ENCODE assay signal across 2 cellular contexts in the genomic region with DNA sequence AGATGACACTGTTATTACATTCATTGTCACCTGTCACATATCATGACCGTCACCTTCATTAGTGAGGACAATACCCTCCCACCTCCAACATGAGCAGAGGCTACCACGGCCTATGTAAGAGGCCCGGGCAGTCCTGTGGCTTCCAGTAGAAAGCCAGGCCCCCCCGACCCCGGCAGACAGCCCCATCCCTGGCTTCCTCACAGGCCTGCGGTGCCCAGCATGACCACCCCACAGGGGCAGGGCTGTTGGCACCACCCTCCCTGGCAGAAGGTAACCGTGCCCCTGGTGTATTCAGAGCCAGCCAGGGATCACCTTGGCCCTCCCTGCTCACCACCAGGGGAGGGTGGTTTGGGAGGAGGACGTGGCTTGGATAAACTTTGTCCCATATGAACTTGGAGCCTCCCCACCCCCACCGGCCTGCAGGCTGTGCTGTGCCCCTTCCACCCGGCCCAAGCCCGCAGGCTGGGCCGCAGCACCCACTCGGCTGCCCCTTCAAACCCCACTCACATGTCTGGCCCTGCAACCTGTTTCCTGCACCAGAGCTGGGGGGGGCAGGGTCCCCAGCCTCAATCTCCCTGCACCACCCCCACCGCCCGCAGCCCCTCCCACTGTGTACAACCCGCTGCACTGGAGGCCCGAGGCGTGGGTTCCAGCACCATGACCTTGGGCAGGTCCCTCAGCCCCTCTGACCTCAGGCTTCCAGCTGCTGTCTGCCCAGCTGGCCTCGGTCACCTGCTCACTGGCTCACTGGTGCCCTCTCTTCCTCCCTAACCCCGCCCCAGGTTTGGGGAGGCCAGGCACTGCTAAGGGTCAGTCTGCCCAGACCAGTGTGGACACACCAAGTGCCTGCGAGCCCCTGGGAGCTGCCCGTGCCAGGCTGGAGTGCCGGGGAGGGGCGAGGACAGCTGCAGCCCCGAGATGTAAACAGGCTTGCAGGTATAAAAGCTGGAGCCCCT.
TF ChIP-seq lines count a peak whose summit lies in the region.

No MANE protein-coding gene starts in this region.

TF ChIP-seq in HepG2, 621 proteins besides CTCF, POLR2A, EP300 and RAD21 (continues in another document):
- no peak for TF ChIP-seq SP1 (IDR thresholded peaks at IDR 0.05)
- TF ChIP-seq SP1 (CRISPR knock-in tag; IDR thresholded peaks at IDR 0.05): no peak
- TF ChIP-seq ZNF746 (CRISPR knock-in tag; IDR thresholded peaks at IDR 0.05): no peak
- peak; percentile 77; the same call in 1 of the 2 replicates for TF ChIP-seq NFIB (CRISPR knock-in tag; IDR thresholded peaks at IDR 0.05; ENCODE audit: borderline replicate concordance)
- TF ChIP-seq PRMT3 (CRISPR knock-in tag; IDR thresholded peaks at IDR 0.05; ENCODE audit: borderline replicate concordance, low read depth): no peak
- TF ChIP-seq ZBTB42 (CRISPR knock-in tag; IDR thresholded peaks at IDR 0.05): no peak
- no peak for TF ChIP-seq NFE2 (CRISPR knock-in tag; IDR thresholded peaks at IDR 0.05)
- TF ChIP-seq PHF20 (CRISPR knock-in tag; IDR thresholded peaks at IDR 0.05): no peak
- no peak for TF ChIP-seq TBX3 (IDR thresholded peaks at IDR 0.05; ENCODE audit: borderline replicate concordance)
- no peak for TF ChIP-seq RAD51 (IDR thresholded peaks at IDR 0.05; ENCODE audit: borderline replicate concordance)
- TF ChIP-seq ZNF562 (CRISPR knock-in tag; IDR thresholded peaks at IDR 0.05; ENCODE audit: borderline replicate concordance): no peak
- TF ChIP-seq ZNF432 (CRISPR knock-in tag; IDR thresholded peaks at IDR 0.05; ENCODE audit: borderline replicate concordance): no peak
- no peak for TF ChIP-seq YY1 (IDR thresholded peaks at IDR 0.05; ENCODE audit: insufficient read depth, insufficient replicate concordance, low read depth, low read length)
- peak; percentile 10; the same call in 1 of the 2 replicates for TF ChIP-seq ZNF225 (CRISPR knock-in tag; IDR thresholded peaks at IDR 0.05)
- TF ChIP-seq ZNF709 (CRISPR knock-in tag; IDR thresholded peaks at IDR 0.05): 0 out of 2 replicates have a peak, but pooled peaks have one; percentile 31
- TF ChIP-seq ZNF256 (CRISPR knock-in tag; conservative IDR thresholded peaks at IDR 0.05): no peak
- no peak for TF ChIP-seq ATF7 (IDR thresholded peaks at IDR 0.05)
- TF ChIP-seq ATF7 (CRISPR knock-in tag; IDR thresholded peaks at IDR 0.05): no peak
- peak; percentile 38; the same call in 1 of the 2 replicates for TF ChIP-seq ZNF263 (CRISPR knock-in tag; IDR thresholded peaks at IDR 0.05)
- TF ChIP-seq HIVEP1 (CRISPR knock-in tag; IDR thresholded peaks at IDR 0.05): peak; percentile 30; the same call in 1 of the 2 replicates
- TF ChIP-seq, protein P1, sequence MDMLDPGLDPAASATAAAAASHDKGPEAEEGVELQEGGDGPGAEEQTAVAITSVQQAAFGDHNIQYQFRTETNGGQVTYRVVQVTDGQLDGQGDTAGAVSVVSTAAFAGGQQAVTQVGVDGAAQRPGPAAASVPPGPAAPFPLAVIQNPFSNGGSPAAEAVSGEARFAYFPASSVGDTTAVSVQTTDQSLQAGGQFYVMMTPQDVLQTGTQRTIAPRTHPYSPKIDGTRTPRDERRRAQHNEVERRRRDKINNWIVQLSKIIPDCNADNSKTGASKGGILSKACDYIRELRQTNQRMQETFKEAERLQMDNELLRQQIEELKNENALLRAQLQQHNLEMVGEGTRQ (IDR thresholded peaks at IDR 0.05; ENCODE audit: low read depth, low read length): no peak
- TF ChIP-seq, protein P1 (CRISPR knock-in tag; IDR thresholded peaks at IDR 0.05; ENCODE audit: borderline replicate concordance): no peak
- TF ChIP-seq, protein P2, sequence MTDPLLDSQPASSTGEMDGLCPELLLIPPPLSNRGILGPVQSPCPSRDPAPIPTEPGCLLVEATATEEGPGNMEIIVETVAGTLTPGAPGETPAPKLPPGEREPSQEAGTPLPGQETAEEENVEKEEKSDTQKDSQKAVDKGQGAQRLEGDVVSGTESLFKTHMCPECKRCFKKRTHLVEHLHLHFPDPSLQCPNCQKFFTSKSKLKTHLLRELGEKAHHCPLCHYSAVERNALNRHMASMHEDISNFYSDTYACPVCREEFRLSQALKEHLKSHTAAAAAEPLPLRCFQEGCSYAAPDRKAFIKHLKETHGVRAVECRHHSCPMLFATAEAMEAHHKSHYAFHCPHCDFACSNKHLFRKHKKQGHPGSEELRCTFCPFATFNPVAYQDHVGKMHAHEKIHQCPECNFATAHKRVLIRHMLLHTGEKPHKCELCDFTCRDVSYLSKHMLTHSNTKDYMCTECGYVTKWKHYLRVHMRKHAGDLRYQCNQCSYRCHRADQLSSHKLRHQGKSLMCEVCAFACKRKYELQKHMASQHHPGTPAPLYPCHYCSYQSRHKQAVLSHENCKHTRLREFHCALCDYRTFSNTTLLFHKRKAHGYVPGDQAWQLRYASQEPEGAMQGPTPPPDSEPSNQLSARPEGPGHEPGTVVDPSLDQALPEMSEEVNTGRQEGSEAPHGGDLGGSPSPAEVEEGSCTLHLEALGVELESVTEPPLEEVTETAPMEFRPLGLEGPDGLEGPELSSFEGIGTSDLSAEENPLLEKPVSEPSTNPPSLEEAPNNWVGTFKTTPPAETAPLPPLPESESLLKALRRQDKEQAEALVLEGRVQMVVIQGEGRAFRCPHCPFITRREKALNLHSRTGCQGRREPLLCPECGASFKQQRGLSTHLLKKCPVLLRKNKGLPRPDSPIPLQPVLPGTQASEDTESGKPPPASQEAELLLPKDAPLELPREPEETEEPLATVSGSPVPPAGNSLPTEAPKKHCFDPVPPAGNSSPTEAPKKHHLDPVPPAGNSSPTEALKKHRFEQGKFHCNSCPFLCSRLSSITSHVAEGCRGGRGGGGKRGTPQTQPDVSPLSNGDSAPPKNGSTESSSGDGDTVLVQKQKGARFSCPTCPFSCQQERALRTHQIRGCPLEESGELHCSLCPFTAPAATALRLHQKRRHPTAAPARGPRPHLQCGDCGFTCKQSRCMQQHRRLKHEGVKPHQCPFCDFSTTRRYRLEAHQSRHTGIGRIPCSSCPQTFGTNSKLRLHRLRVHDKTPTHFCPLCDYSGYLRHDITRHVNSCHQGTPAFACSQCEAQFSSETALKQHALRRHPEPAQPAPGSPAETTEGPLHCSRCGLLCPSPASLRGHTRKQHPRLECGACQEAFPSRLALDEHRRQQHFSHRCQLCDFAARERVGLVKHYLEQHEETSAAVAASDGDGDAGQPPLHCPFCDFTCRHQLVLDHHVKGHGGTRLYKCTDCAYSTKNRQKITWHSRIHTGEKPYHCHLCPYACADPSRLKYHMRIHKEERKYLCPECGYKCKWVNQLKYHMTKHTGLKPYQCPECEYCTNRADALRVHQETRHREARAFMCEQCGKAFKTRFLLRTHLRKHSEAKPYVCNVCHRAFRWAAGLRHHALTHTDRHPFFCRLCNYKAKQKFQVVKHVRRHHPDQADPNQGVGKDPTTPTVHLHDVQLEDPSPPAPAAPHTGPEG (CRISPR knock-in tag; IDR thresholded peaks at IDR 0.05): no peak
- TF ChIP-seq ZNF253 (CRISPR knock-in tag; IDR thresholded peaks at IDR 0.05; ENCODE audit: borderline replicate concordance): no peak
- peak; percentile 72; the same call in 1 of the 2 replicates for TF ChIP-seq ZNF546 (CRISPR knock-in tag; conservative IDR thresholded peaks at IDR 0.05)
- TF ChIP-seq ZBTB8A (CRISPR knock-in tag; IDR thresholded peaks at IDR 0.05; ENCODE audit: borderline replicate concordance, low read depth): no peak
- TF ChIP-seq SIN3A (IDR thresholded peaks at IDR 0.05; ENCODE audit: borderline replicate concordance, low read depth, low read length): no peak

TF ChIP-seq in IMR-90, 13 proteins besides CTCF, POLR2A, EP300 and RAD21:
- TF ChIP-seq SMC3 (IDR thresholded peaks at IDR 0.05; ENCODE audit: low read depth, low read length) (no peak), CEBPB (IDR thresholded peaks at IDR 0.05; ENCODE audit: low read depth, low read length) (no peak), RFX5 (IDR thresholded peaks at IDR 0.05; ENCODE audit: low read depth, low read length) (no peak), NFE2L2 (IDR thresholded peaks at IDR 0.05; ENCODE audit: low read depth, low read length) (no peak), MXI1 (IDR thresholded peaks at IDR 0.05; ENCODE audit: borderline replicate concordance, low read depth, low read length) (no peak)
TF ChIP-seq in IMR-90: peak in this region for 0.
